ENCODE assay signal across 12 cellular contexts in genomic region chr17:21200590-21201301, GRCh38. TPM values are rescaled to one million over a fixed set of nuclear protein-coding genes. Genes with fewer than 3 reads are reported as not detected.
DNase-seq lines count a peak whose midpoint lies in the region; ATAC-seq and TF ChIP-seq lines count a peak whose summit lies in the region.
"Had no signal": no experiment of that assay in that cellular context is flagged by ENCODE, and none has a peak within 500 bp of the region (broad histone marks: within the 10 kb centered on the region; RNA-seq: fewer than 3 reads in every experiment).

No MANE protein-coding gene starts in this region.

- no peak overlapping the region for H3K4me3 Mint-ChIP-seq in neural crest cell

- peak overlapping the region; percentile 64 for H3K27ac ChIP-seq in C4-2B
- H3K27ac ChIP-seq in HUES48 (ENCODE audit: low read depth, low read length) = peak overlapping the region; percentile 88

- no peaks in the 10 kb centered on the region for H3K27me3 ChIP-seq in HUES48 (ENCODE audit: control insufficient read depth, insufficient read depth, low read length)
- H3K27me3 ChIP-seq: dorsolateral prefrontal cortex had no signal

- peak overlapping the region; percentile 40 for H3K4me3 ChIP-seq in HUES48 (ENCODE audit: low read depth, low read length)
- H3K4me3 ChIP-seq: dorsolateral prefrontal cortex had no signal

- ATAC-seq in GM18867 (IDR thresholded peaks at IDR 0.05; ENCODE audit: unreplicated experiment) = no peak

- H3K36me3 ChIP-seq in HUES48 (ENCODE audit: control insufficient read depth, insufficient read depth, low read length) = peaks cover 20% of the 10 kb centered on the region

- peaks cover 34% of the 10 kb centered on the region for H3K4me1 ChIP-seq in HUES48 (ENCODE audit: control insufficient read depth, insufficient read depth, low read length)

- no peaks in the 10 kb centered on the region for H3K9me3 ChIP-seq in HUES48 (ENCODE audit: control insufficient read depth, insufficient read depth, low read length)

- peaks cover 14% of the 10 kb centered on the region for H3K36me3 Mint-ChIP-seq in neural crest cell (ENCODE audit: low read depth)

- H3K4me1 Mint-ChIP-seq in neural crest cell = peaks cover 53% of the 10 kb centered on the region

- no peaks in the 10 kb centered on the region for H3K27me3 Mint-ChIP-seq in neural crest cell (ENCODE audit: low read depth)

- H3K9me3 Mint-ChIP-seq in neural crest cell = no peaks in the 10 kb centered on the region

- H3K9ac ChIP-seq in HUES48 (ENCODE audit: low read depth, low read length) = no peak overlapping the region

- H3K27ac Mint-ChIP-seq in neural crest cell (ENCODE audit: unreplicated experiment) = peak overlapping the region; percentile 90

- TF ChIP-seq CTCF in C4-2B (conservative IDR thresholded peaks at IDR 0.05) (no peak), neural crest cell (conservative IDR thresholded peaks at IDR 0.05) (no peak), GM13976 (IDR thresholded peaks at IDR 0.05; ENCODE audit: borderline replicate concordance, control extremely low read depth, extremely low read depth, insufficient read depth, missing control alignments) (no peak)

- DNase-seq in cerebellum (ENCODE audit: low spot score) (peak; percentile 68), neural crest cell (ENCODE audit: low read depth, low spot score) (no peak), GM19238 (ENCODE audit: insufficient read length, low spot score) (no peak), GM13976 (ENCODE audit: low spot score) (no peak)
- DNase-seq in stimulated activated CD4-positive, alpha-beta T cell treated with anti-CD3 and anti-CD28 coated beads, Interleukin-2, amount 100 ng/mL, for 48 hours = no peak
- DNase-seq: amygdala, DMS53, NCI-H774 had no signal

- in situ Hi-C loops in GM13976 (cut with MboI; ENCODE audit: low sequenced_read_pairs, unreplicated experiment) = no loop called here

RNA-seq across cellular contexts. Expression of gene TMEM11, which starts 13.2 kb away (rescaled TPM):
- 9.0 TPM for total RNA-seq in cerebellum
- 31.3 and 31.6 TPM in 2 replicates for total RNA-seq in neural crest cell

RNA-seq across cellular contexts. Expression of gene NATD1, which starts 52.5 kb away (rescaled TPM):
- total RNA-seq in cerebellum (2.4 TPM), neural crest cell (6.3 and 6.7 TPM in 2 replicates)
